In genomic region chr20:50359607-50360217, GRCh38 we compare ENCODE assay signal across 24 cellular contexts.
DNase-seq lines count a peak whose midpoint lies in the region; ATAC-seq, FAIRE-seq and TF ChIP-seq lines count a peak whose summit lies in the region.
"Had no signal": no experiment of that assay in that cellular context is flagged by ENCODE, and none has a peak within 500 bp of the region (broad histone marks: within the 10 kb centered on the region; RNA-seq: fewer than 3 reads in every experiment).

No MANE protein-coding gene starts in this region.

- H2AFZ ChIP-seq in OCI-LY7 (ENCODE audit: low read length) = no peak overlapping the region

- DNase-seq in CD1c-positive myeloid dendritic cell (ENCODE audit: extremely low spot score) (peak; percentile 31), HTR-8/SVneo (ENCODE audit: insufficient read length, low spot score) (no peak), esophagus squamous epithelium (lab: John Stamatoyannopoulos, UW) (no peak), omental fat pad (ENCODE audit: low spot score) (no peak), NOMO-1 (lab: John Stamatoyannopoulos, UW; ENCODE audit: unreplicated experiment in 2 of 2) (no peak), OCI-LY7 (ENCODE audit: low spot score) (no peak), Right ventricle myocardium inferior (ENCODE audit: missing footprints) (no peak)
- DNase-seq: activated CD4-positive, alpha-beta T cell treated with anti-CD3 and anti-CD28 coated beads for 1 hour; activated CD8-positive, alpha-beta T cell treated with anti-CD3 and anti-CD28 coated beads for 36 hours; activated gamma-delta T cell treated with Interleukin-2 at 50 U/mL for 16 hours; brain microvascular endothelial cell; C1 segment of cervical spinal cord; effector CD8-positive, alpha-beta T cell; erythroblast; foreskin melanocyte; KG1; MM.1S; NCI-H1417 treated with DMSO at 0.1 percent for 48 hours; stimulated activated CD8-positive, alpha-beta memory T cell treated with anti-CD3 and anti-CD28 coated beads, Interleukin-4, amount 100 ng/mL, for 48 hours had no signal

- FAIRE-seq in HTR-8/SVneo (lab: Jason Lieb, UNC) = peak; percentile 72
- FAIRE-seq: GM19239, RCC 7860 had no signal

- BruUV-seq in OCI-LY7 (replicated peaks; lab: Mats Ljungman, UMichigan) = no TSS peak

- H3K9me3 ChIP-seq in esophagus squamous epithelium (no peaks in the 10 kb centered on the region), OCI-LY7 (ENCODE audit: low read length) (no peaks in the 10 kb centered on the region)

- H3K4me3 ChIP-seq in esophagus squamous epithelium = no peak overlapping the region
- no peak overlapping the region for H3K4me3 ChIP-seq in OCI-LY7 (ENCODE audit: low read depth, low read length, poor library complexity, severe bottlenecking)

- no peaks in the 10 kb centered on the region for H3K9me2 ChIP-seq in OCI-LY7 (ENCODE audit: insufficient read depth, low read length)

- CTCF ChIA-PET in OCI-LY7 (lab: Charles Lee; ENCODE audit: unreplicated experiment) = no interaction called here

- 63 to 67% methylated on average over 8 of the region's 8 CpGs for WGBS in esophagus squamous epithelium, 2 donors

- intact Hi-C loops in esophagus squamous epithelium (cut with DNase I) (no loop called here), OCI-LY7 (cut with micrococcal nuclease; ENCODE audit: unreplicated experiment) (no loop called here), Right ventricle myocardium inferior (cut with DNase I) (no loop called here)

- TF ChIP-seq POLR2A in esophagus squamous epithelium (IDR thresholded peaks at IDR 0.05) = no peak

- peak; percentile 30 for ATAC-seq in omental fat pad (ENCODE audit: low FRiP score)
- ATAC-seq in GM19455 (IDR thresholded peaks at IDR 0.05; ENCODE audit: unreplicated experiment) = no peak
- no peak for ATAC-seq in Right ventricle myocardium inferior
- ATAC-seq: activated CD8-positive, alpha-beta T cell treated with anti-CD3 and anti-CD28 coated beads for 36 hours; naive thymus-derived CD8-positive, alpha-beta T cell; sciatic nerve had no signal

- no peak overlapping the region for H3K4me2 ChIP-seq in OCI-LY7 (ENCODE audit: low read length)

- POLR2A ChIA-PET in OCI-LY7 (lab: Charles Lee) = no interaction called here

- H3K27ac ChIP-seq in esophagus squamous epithelium = peak overlapping the region in 3 of 4 donors; percentile 36 to 53 (median 49)
- no peak overlapping the region for H3K27ac ChIP-seq in OCI-LY7 (ENCODE audit: low read depth, low read length, poor library complexity, severe bottlenecking)
- H3K27ac ChIP-seq: brain microvascular endothelial cell had no signal

- no peaks in the 10 kb centered on the region for H4K20me1 ChIP-seq in OCI-LY7 (ENCODE audit: insufficient read depth, low read length)

- TF ChIP-seq CTCF in esophagus squamous epithelium (IDR thresholded peaks at IDR 0.05) (no peak), omental fat pad (IDR thresholded peaks at IDR 0.05) (no peak), OCI-LY7 (conservative IDR thresholded peaks at IDR 0.05; ENCODE audit: low read length) (no peak)

- H3K36me3 ChIP-seq in esophagus squamous epithelium (no peaks in the 10 kb centered on the region), OCI-LY7 (ENCODE audit: insufficient read depth, low read length) (no peaks in the 10 kb centered on the region)
- H3K36me3 ChIP-seq: brain microvascular endothelial cell had no signal

- no peaks in the 10 kb centered on the region for H3K27me3 ChIP-seq in esophagus squamous epithelium
- H3K27me3 ChIP-seq: brain microvascular endothelial cell had no signal

- H3K4me1 ChIP-seq in esophagus squamous epithelium = peaks cover 18 to 26% (median 24%) of the 10 kb centered on the region in 3 donors
- no peaks in the 10 kb centered on the region for H3K4me1 ChIP-seq in OCI-LY7 (ENCODE audit: insufficient read depth, low read length, poor library complexity, severe bottlenecking)

- no peaks in the 10 kb centered on the region for H3K79me2 ChIP-seq in OCI-LY7 (ENCODE audit: insufficient read depth, low read depth, low read length)
